ENCODE assay signal across 2 cellular contexts in genomic region chrX:17633546-17633945, GRCh38.
TF ChIP-seq lines count a peak whose summit lies in the region.

No MANE protein-coding gene starts in this region.

TF ChIP-seq in SK-N-SH, 30 proteins besides CTCF, POLR2A, EP300 and RAD21 (continued from another document):
- no peak for TF ChIP-seq USF1 (IDR thresholded peaks at IDR 0.05; ENCODE audit: borderline replicate concordance, low read depth)
- no peak for TF ChIP-seq TEAD4 (IDR thresholded peaks at IDR 0.05; ENCODE audit: borderline replicate concordance, insufficient read depth)
- TF ChIP-seq FOSL2 (IDR thresholded peaks at IDR 0.05; ENCODE audit: borderline replicate concordance, low read depth), result no peak
- no peak for TF ChIP-seq SIN3A (IDR thresholded peaks at IDR 0.05; ENCODE audit: borderline replicate concordance, low read depth, low read length)
- no peak for TF ChIP-seq ZBTB33 (IDR thresholded peaks at IDR 0.05; ENCODE audit: borderline replicate concordance, low read depth)
- TF ChIP-seq GABPA (IDR thresholded peaks at IDR 0.05; ENCODE audit: low read depth), result no peak
- no peak for TF ChIP-seq FOXJ3 (CRISPR knock-in tag; IDR thresholded peaks at IDR 0.05)
- TF ChIP-seq POLR2AphosphoS5 (IDR thresholded peaks at IDR 0.05; ENCODE audit: low read depth, low read length), result no peak
- TF ChIP-seq CHD2 (IDR thresholded peaks at IDR 0.05; ENCODE audit: low read length, partially characterized antibody), result no peak

TF ChIP-seq in SK-N-SH treated with all-trans-retinoic acid at 6 μM for 48 hours, 23 proteins besides CTCF, POLR2A, EP300 and RAD21 (continued from another document):
- TF ChIP-seq PATZ1 (CRISPR knock-in tag; IDR thresholded peaks at IDR 0.05; ENCODE audit: borderline replicate concordance) (no peak), CREB5 (CRISPR knock-in tag; IDR thresholded peaks at IDR 0.05; ENCODE audit: low read depth) (no peak), ZC3H10 (CRISPR knock-in tag; IDR thresholded peaks at IDR 0.05) (no peak), OSR1 (CRISPR knock-in tag; IDR thresholded peaks at IDR 0.05) (no peak), ZNF565 (CRISPR knock-in tag; conservative IDR thresholded peaks at IDR 0.05; ENCODE audit: low read depth) (no peak), TSHZ2 (CRISPR knock-in tag; IDR thresholded peaks at IDR 0.05) (no peak), SNAI2 (CRISPR knock-in tag; IDR thresholded peaks at IDR 0.05) (no peak), ZNF70 (CRISPR knock-in tag; IDR thresholded peaks at IDR 0.05) (no peak), PPARA (CRISPR knock-in tag; IDR thresholded peaks at IDR 0.05; ENCODE audit: borderline replicate concordance) (no peak)
